Comparison of ENCODE assay signal across 8 cellular contexts in genomic region chr16:641326-642188, GRCh38. TPM values are rescaled to one million over a fixed set of nuclear protein-coding genes. Genes with fewer than 3 reads are reported as not detected.
DNase-seq lines count a peak whose midpoint lies in the region; ATAC-seq and TF ChIP-seq lines count a peak whose summit lies in the region.

MCRIP2 (plus strand) TSS chr16:641828; CDS start chr16:641992, 164 bp downstream.

- peaks cover 0 to 3% (median 0%) of the 10 kb centered on the region in 3 donors for H3K27me3 Mint-ChIP-seq in CD14-positive monocyte (ENCODE audit: low read depth in 3 of 3)

- no peak for TF ChIP-seq RAD21 in neural cell (conservative IDR thresholded peaks at IDR 0.05)

- H3K27ac ChIP-seq in HUES6 (ENCODE audit: low read depth, low read length) (0 out of 2 replicates have a peak within 1 kb of the TSS, but pooled peaks have one; percentile 26), RWPE2 (ENCODE audit: poor library complexity, severe bottlenecking) (peak within 1 kb of the TSS; percentile 73), neural cell (ENCODE audit: low read length) (peak within 1 kb of the TSS; percentile 20)

- no peaks in the 10 kb centered on the region for H3K79me2 ChIP-seq in neural cell (replicated peaks; ENCODE audit: insufficient read depth, low read length)

- H3K9ac ChIP-seq in HUES6 (ENCODE audit: low read length) (peak within 1 kb of the TSS; percentile 62), neural cell (ENCODE audit: low read length) (peak within 1 kb of the TSS; percentile 77)

- H4K20me1 ChIP-seq in neural cell (ENCODE audit: insufficient read depth), result no peaks in the 10 kb centered on the region

- DNase-seq in CD14-positive monocyte (ENCODE audit: low spot score), result no peak
- DNase-seq in RWPE2 (ENCODE audit: low spot score), result no peak
- DNase-seq in activated gamma-delta T cell (lab: John Stamatoyannopoulos, UW), result peak; percentile 45
- peak; percentile 78 to 94 for DNase-seq in foreskin fibroblast

- ATAC-seq in GM19397 (IDR thresholded peaks at IDR 0.05; ENCODE audit: unreplicated experiment) (peak; percentile 43), RWPE2 (ENCODE audit: low read depth) (peak; percentile 64)

- TF ChIP-seq EP300 in neural cell (conservative IDR thresholded peaks at IDR 0.05; ENCODE audit: poor library complexity, severe bottlenecking), result peak; percentile 23

- peak within 1 kb of the TSS; percentile 77 to 93 (median 90) for H3K27ac Mint-ChIP-seq in CD14-positive monocyte

- H3K4me3 Mint-ChIP-seq in CD14-positive monocyte, result peak within 1 kb of the TSS; percentile 73 to 87

- peaks cover 5 to 7% of the 10 kb centered on the region in 2 donors for H3K36me3 Mint-ChIP-seq in CD14-positive monocyte

- TF ChIP-seq CTCF in CD14-positive monocyte (IDR thresholded peaks at IDR 0.05) (no peak), RWPE2 (IDR thresholded peaks at IDR 0.05; ENCODE audit: poor library complexity, severe bottlenecking) (no peak), foreskin fibroblast (IDR thresholded peaks at IDR 0.05; ENCODE audit: low read depth, low read length) (no peak), neural cell (IDR thresholded peaks at IDR 0.05; ENCODE audit: poor library complexity, severe bottlenecking) (no peak), subcutaneous adipose tissue (IDR thresholded peaks at IDR 0.05; ENCODE audit: low read depth) (no peak)

- intact Hi-C loops in CD14-positive monocyte (cut with micrococcal nuclease), result no loop called here

- no peaks in the 10 kb centered on the region for H3F3A ChIP-seq in neural cell (ENCODE audit: insufficient read depth, low read length, poor library complexity, severe bottlenecking)

- H3K4me2 ChIP-seq in neural cell (ENCODE audit: low read length), result peak within 1 kb of the TSS; percentile 70

- H3K4me1 Mint-ChIP-seq in CD14-positive monocyte, result peaks cover 32% of the 10 kb centered on the region

- H3K9me3 ChIP-seq in HUES6 (ENCODE audit: control insufficient read depth, insufficient read depth, low read depth, low read length), result no peaks in the 10 kb centered on the region
- no peaks in the 10 kb centered on the region for H3K9me3 ChIP-seq in RWPE2 (ENCODE audit: severe bottlenecking)
- H3K9me3 ChIP-seq in neural cell (ENCODE audit: low read length), result no peaks in the 10 kb centered on the region

- H3K27me3 ChIP-seq in HUES6 (ENCODE audit: control insufficient read depth, insufficient read depth, low read length) (peaks cover 10% of the 10 kb centered on the region; the same call in 1 of the 2 replicates), RWPE2 (ENCODE audit: insufficient read depth, poor library complexity, severe bottlenecking) (no peaks in the 10 kb centered on the region), neural cell (ENCODE audit: insufficient read depth, low read depth, low read length) (no peaks in the 10 kb centered on the region)

- H3K4me1 ChIP-seq in HUES6 (ENCODE audit: control insufficient read depth, insufficient read depth, low read length) (peaks cover 32% of the 10 kb centered on the region), RWPE2 (ENCODE audit: insufficient read depth, poor library complexity, severe bottlenecking) (peaks cover 10% of the 10 kb centered on the region)

- H3K9me2 ChIP-seq in neural cell (ENCODE audit: insufficient read depth, low read length), result no peaks in the 10 kb centered on the region

- peaks cover 0 to 2% (median 0%) of the 10 kb centered on the region in 7 donors for H3K9me3 Mint-ChIP-seq in CD14-positive monocyte

- no peak within 1 kb of the TSS for H2AFZ ChIP-seq in neural cell (ENCODE audit: low read depth, low read length)

- peak within 1 kb of the TSS; percentile 79 for H3K4me3 ChIP-seq in HUES6 (ENCODE audit: low read depth, low read length)
- peak within 1 kb of the TSS; percentile 73 for H3K4me3 ChIP-seq in RWPE2 (ENCODE audit: severe bottlenecking)
- H3K4me3 ChIP-seq in foreskin fibroblast (ENCODE audit: low read depth in 1 of 2, low read length in 2 of 2), result peak within 1 kb of the TSS; percentile 73 to 74
- H3K4me3 ChIP-seq in neural cell (ENCODE audit: low read length), result peak within 1 kb of the TSS; percentile 82

- H3K36me3 ChIP-seq in HUES6 (ENCODE audit: control insufficient read depth, insufficient read depth, low read length), result no peaks in the 10 kb centered on the region
- no peaks in the 10 kb centered on the region for H3K36me3 ChIP-seq in RWPE2 (ENCODE audit: low read depth)
- H3K36me3 ChIP-seq in neural cell (ENCODE audit: insufficient read depth, low read length), result no peaks in the 10 kb centered on the region

TF ChIP-seq in neural cell, 6 proteins besides CTCF, POLR2A, EP300 and RAD21:
- TF ChIP-seq MXI1 (conservative IDR thresholded peaks at IDR 0.05; ENCODE audit: poor library complexity, severe bottlenecking) (peak; percentile 81), REST (IDR thresholded peaks at IDR 0.05; ENCODE audit: borderline replicate concordance) (peak; percentile 28), EZH2 (IDR thresholded peaks at IDR 0.05; ENCODE audit: borderline replicate concordance, insufficient read depth, low read length, poor library complexity, severe bottlenecking) (no peak), SMC3 (conservative IDR thresholded peaks at IDR 0.05; ENCODE audit: poor library complexity) (peak; percentile 16), POLR2AphosphoS5 (IDR thresholded peaks at IDR 0.05) (peak; percentile 71), TAF1 (IDR thresholded peaks at IDR 0.05; ENCODE audit: low read depth) (no peak)

RNA-seq across cellular contexts. Expression of gene MCRIP2, which starts in this region (rescaled TPM):
- polyA plus RNA-seq in CD14-positive monocyte, result 10 to 100 TPM; 42.1 to 65.6 TPM
- polyA plus RNA-seq in neural cell, result 29.1 and 54.1 TPM in 2 replicates
- polyA minus RNA-seq in neural cell, result 8.1 and 11.0 TPM in 2 replicates
- 10 to 100 TPM; 19.2 to 60.7 (median 39.7) TPM for total RNA-seq in subcutaneous adipose tissue

Comparison
In these comparisons a context has a peak if more than half of its experiments do, and no peak if none do; other contexts are left out.
1. DNase-seq: peak in activated gamma-delta T cell (single experiment) and foreskin fibroblast (2 of 2); none in CD14-positive monocyte (single experiment) and RWPE2 (single experiment).
2. H3K27ac ChIP-seq: peak in every context shown above with its lines; median percentile 73 in RWPE2; 26 in HUES6; 20 in neural cell.
3. Peak in every context shown above with its lines, with median percentiles within 50 percentile points of each other: H3K4me3 ChIP-seq.